Comparison of ENCODE assay signal across 8 cellular contexts in the genomic region with DNA sequence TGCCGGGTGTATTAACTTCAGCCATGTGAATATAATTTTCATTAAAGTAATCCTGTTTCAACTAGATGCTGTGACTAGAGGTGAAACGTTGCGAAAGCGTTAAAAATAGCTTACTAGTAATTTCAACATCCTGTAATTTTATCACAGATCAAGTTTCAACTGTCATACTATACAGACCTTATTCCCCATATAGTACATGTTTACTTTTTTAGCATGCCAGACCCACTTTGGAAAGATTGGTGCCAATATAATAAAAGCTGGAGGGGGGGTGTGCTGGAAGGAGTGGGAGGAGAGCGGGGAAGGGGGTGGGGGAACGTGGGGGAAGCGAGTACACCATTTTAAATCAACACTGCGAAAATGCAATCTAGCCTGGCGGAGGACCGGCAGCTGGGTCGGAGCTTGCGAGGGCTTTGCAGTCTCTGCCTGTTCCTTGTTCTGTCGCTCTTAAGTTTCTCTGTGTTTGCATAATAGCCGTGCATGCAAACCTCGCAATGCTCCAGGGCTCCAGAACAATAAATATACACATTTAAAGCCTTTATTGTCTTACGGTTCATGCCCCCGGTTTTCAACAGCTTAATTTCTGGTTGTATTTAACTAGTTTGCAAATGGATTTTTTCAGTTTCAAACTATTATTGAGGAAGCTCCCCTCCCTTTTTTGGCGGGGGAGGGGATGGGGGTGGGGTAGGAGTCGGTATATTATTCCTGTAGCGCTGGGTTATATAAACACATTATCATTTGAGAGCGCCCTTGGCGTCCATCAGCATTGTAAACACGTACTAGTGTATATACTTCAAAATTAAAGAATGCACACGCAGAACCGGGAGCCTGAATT. TPM values are rescaled to one million over a fixed set of nuclear protein-coding genes. Genes with fewer than 3 reads are reported as not detected.
DNase-seq lines count a peak whose midpoint lies in the region; ATAC-seq and TF ChIP-seq lines count a peak whose summit lies in the region.

No MANE protein-coding gene starts in this region.

- peak overlapping the region; percentile 100 for H3K27ac Mint-ChIP-seq in activated T-cell treated with anti-CD3 and anti-CD28 coated beads, Interleukin-2, amount 50 U/mL, for 24 hours

- peaks cover 23 to 58% (median 50%) of the 10 kb centered on the region in 4 donors for H3K4me1 ChIP-seq in esophagus muscularis mucosa
- peaks cover 20 to 21% of the 10 kb centered on the region in 2 donors for H3K4me1 ChIP-seq in muscle layer of duodenum (ENCODE audit: control insufficient read depth in 1 of 2, insufficient read depth in 2 of 2, low read length in 2 of 2)
- peaks cover 0 to 40% (median 9%) of the 10 kb centered on the region in 4 donors for H3K4me1 ChIP-seq in tibial artery

- peak overlapping the region; percentile 66 to 81 (median 76) for H3K4me3 ChIP-seq in esophagus muscularis mucosa
- peak overlapping the region; percentile 77 to 78 for H3K4me3 ChIP-seq in muscle layer of duodenum (ENCODE audit: low read depth in 1 of 2, low read length in 2 of 2)
- H3K4me3 ChIP-seq in tibial artery, result peak overlapping the region; percentile 70 to 89

- TF ChIP-seq CTCF in esophagus muscularis mucosa (IDR thresholded peaks at IDR 0.05) (no peak), tibial artery (IDR thresholded peaks at IDR 0.05) (no peak)

- H3K9me3 Mint-ChIP-seq in activated T-cell treated with anti-CD3 and anti-CD28 coated beads, Interleukin-2, amount 50 U/mL, for 24 hours, result no peaks in the 10 kb centered on the region

- TF ChIP-seq EP300 in esophagus muscularis mucosa (IDR thresholded peaks at IDR 0.05), result no peak

- no peak for TF ChIP-seq POLR2A in esophagus muscularis mucosa (IDR thresholded peaks at IDR 0.05; ENCODE audit: low read depth)

- H3K27me3 Mint-ChIP-seq in activated T-cell treated with anti-CD3 and anti-CD28 coated beads, Interleukin-2, amount 50 U/mL, for 24 hours, result no peaks in the 10 kb centered on the region

- peaks cover 47% of the 10 kb centered on the region for H3K4me1 Mint-ChIP-seq in activated T-cell treated with anti-CD3 and anti-CD28 coated beads, Interleukin-2, amount 50 U/mL, for 24 hours (ENCODE audit: low read depth)

- DNase-seq in COR-L47 (lab: John Stamatoyannopoulos, UW) (peak; percentile 74), NCI-H82 treated with DMSO at 0.1 percent for 48 hours (lab: John Stamatoyannopoulos, UW; ENCODE audit: unreplicated experiment) (peak; percentile 17), esophagus muscularis mucosa (ENCODE audit: extremely low spot score) (no peak), tibial artery (peak; percentile 44 to 79)
- peak; percentile 68 for DNase-seq in activated T-cell treated with anti-CD3 and anti-CD28 coated beads, Interleukin-2, amount 50 U/mL, for 24 hours

- H3K27ac ChIP-seq in esophagus muscularis mucosa (replicated peaks in 1 of 4) (peak overlapping the region; percentile 91 to 98 (median 94)), muscle layer of duodenum (ENCODE audit: low read length) (peak overlapping the region; percentile 100), tibial artery (peak overlapping the region; percentile 54 to 98)

- ATAC-seq in GM19452 (IDR thresholded peaks at IDR 0.05; ENCODE audit: unreplicated experiment) (peak; percentile 30), HG03520 (IDR thresholded peaks at IDR 0.05; ENCODE audit: unreplicated experiment) (peak; percentile 32)

- under 1% methylated on average over 25 of the region's 25 CpGs for WGBS in esophagus muscularis mucosa

- H3K9me3 ChIP-seq in esophagus muscularis mucosa (no peaks in the 10 kb centered on the region), muscle layer of duodenum (ENCODE audit: control insufficient read depth in 1 of 2, low read length in 2 of 2) (no peaks in the 10 kb centered on the region), tibial artery (no peaks in the 10 kb centered on the region)

- peak overlapping the region; percentile 90 for H3K4me3 Mint-ChIP-seq in activated T-cell treated with anti-CD3 and anti-CD28 coated beads, Interleukin-2, amount 50 U/mL, for 24 hours

- H3K36me3 Mint-ChIP-seq in activated T-cell treated with anti-CD3 and anti-CD28 coated beads, Interleukin-2, amount 50 U/mL, for 24 hours (ENCODE audit: low read depth), result peaks cover 39% of the 10 kb centered on the region

- H3K27me3 ChIP-seq in esophagus muscularis mucosa (no peaks in the 10 kb centered on the region), muscle layer of duodenum (ENCODE audit: low read depth, low read length) (no peaks in the 10 kb centered on the region), tibial artery (no peaks in the 10 kb centered on the region)

- H3K36me3 ChIP-seq in esophagus muscularis mucosa (no peaks in the 10 kb centered on the region), muscle layer of duodenum (ENCODE audit: control insufficient read depth in 1 of 2, insufficient read depth in 2 of 2, low read length in 2 of 2) (peaks cover 0 to 4% of the 10 kb centered on the region in 2 donors), tibial artery (no peaks in the 10 kb centered on the region)

- intact Hi-C loops in esophagus muscularis mucosa (cut with DNase I), result loop anchor here (5.0 kb wide), 2 partner anchors 92 to 137 kb away; no protein-coding TSS in a partner anchor
- intact Hi-C loops in tibial artery (cut with DNase I; ENCODE audit: low total_unique reads), result loop anchor here (5.0 to 10.0 kb wide), 3 partner anchors 95 to 185 kb away; no protein-coding TSS in a partner anchor

RNA-seq across cellular contexts. Expression of a gene that starts 1.3 kb away (rescaled TPM):
- 100 to 1,000 TPM in 1 of 4 donors, 10 to 100 TPM in 3; 33.6 to 150 (median 64.9) TPM for total RNA-seq in esophagus muscularis mucosa
